In genomic region chr1:229227298-229227919, GRCh38 we compare ENCODE assay signal across 9 cellular contexts. TPM values are rescaled to one million over a fixed set of nuclear protein-coding genes. Genes with fewer than 3 reads are reported as not detected.
DNase-seq lines count a peak whose midpoint lies in the region; ATAC-seq, FAIRE-seq and TF ChIP-seq lines count a peak whose summit lies in the region.
"Had no signal": no experiment of that assay in that cellular context is flagged by ENCODE, and none has a peak within 500 bp of the region (broad histone marks: within the 10 kb centered on the region; RNA-seq: fewer than 3 reads in every experiment).

No MANE protein-coding gene starts in this region.

- peaks cover 4% of the 10 kb centered on the region for H3K27me3 ChIP-seq in SJCRH30
- no peaks in the 10 kb centered on the region for H3K27me3 ChIP-seq in ovary
- H3K27me3 ChIP-seq in transverse colon, result no peaks in the 10 kb centered on the region

- in situ Hi-C loops in transverse colon (cut with MboI; ENCODE audit: low pct_ligation_motif_present in 1 of 4, low pct_unique_long_range_greater_than_20kb in 1 of 4, low sequenced_read_pairs in 3 of 4), result loop anchor here in 1 of 4 donors (10.0 kb wide), 1 partner anchor 493 kb away; the partner anchor contains the start of gene RHOU

- H3K4me3 ChIP-seq in SJCRH30 (no peak overlapping the region), ovary (no peak overlapping the region), transverse colon (no peak overlapping the region)

- TF ChIP-seq POLR2A in ovary (IDR thresholded peaks at IDR 0.05) (no peak), transverse colon (IDR thresholded peaks at IDR 0.05) (no peak)

- TF ChIP-seq CTCF in ovary (IDR thresholded peaks at IDR 0.05) (peak; percentile 79 to 87 (median 84)), transverse colon (IDR thresholded peaks at IDR 0.05) (peak; percentile 87 to 90 (median 89))

- H3K9me3 ChIP-seq in SJCRH30 (replicated peaks), result no peaks in the 10 kb centered on the region
- H3K9me3 ChIP-seq in ovary, result no peaks in the 10 kb centered on the region
- H3K9me3 ChIP-seq in transverse colon, result no peaks in the 10 kb centered on the region

- peak; percentile 21 for FAIRE-seq in frontal cortex (lab: Jason Lieb, UNC)

- H3K4me1 ChIP-seq in SJCRH30 (peaks cover 22% of the 10 kb centered on the region), ovary (ENCODE audit: insufficient read depth) (peaks cover 10% of the 10 kb centered on the region), transverse colon (peaks cover 7 to 36% (median 27%) of the 10 kb centered on the region in 4 donors)

- TF ChIP-seq EP300 in ovary (IDR thresholded peaks at IDR 0.05) (no peak), transverse colon (IDR thresholded peaks at IDR 0.05; ENCODE audit: low read depth) (no peak)

- no peaks in the 10 kb centered on the region for H3K36me3 ChIP-seq in SJCRH30
- H3K36me3 ChIP-seq in ovary, result no peaks in the 10 kb centered on the region
- H3K36me3 ChIP-seq in transverse colon, result no peaks in the 10 kb centered on the region

- 11 to 12% (median 11%) methylated on average over 15 of the region's 15 CpGs for WGBS in ovary, 3 donors
- 0 to 9% methylated on average over 2 to 15 of the region's 15 CpGs for WGBS in transverse colon (ENCODE audit: low coverage in 1 of 2), 2 donors

- DNase-seq in GDM1 (lab: John Stamatoyannopoulos, UW) (peak; percentile 67), NCI-H1048 (lab: John Stamatoyannopoulos, UW) (peak; percentile 79), SJCRH30 (peak; percentile 68 to 88), activated gamma-delta T cell (lab: John Stamatoyannopoulos, UW) (peak; percentile 45), frontal cortex (ENCODE audit: low spot score in 2 of 2) (peak; percentile 47 to 71), ovary (peak; percentile 82 to 92 (median 88)), transverse colon (peak; percentile 89)

- H3K27ac ChIP-seq in SJCRH30 (no peak overlapping the region), ovary (no peak overlapping the region), transverse colon (no peak overlapping the region)
- H3K27ac ChIP-seq: epithelial cell of prostate had no signal

- intact Hi-C loops in ovary (cut with DNase I), result loop anchor here (1.0 to 10.0 kb wide), 4 partner anchors 263 to 492 kb away; partner anchors contain the start of gene RHOU (in 4 of the 4)
- intact Hi-C loops in transverse colon (cut with DNase I; ENCODE audit: low total_unique reads), result no loop called here

- no peak for ATAC-seq in HG03135 (IDR thresholded peaks at IDR 0.05; ENCODE audit: unreplicated experiment)

RNA-seq across cellular contexts. Expression of gene RAB4A, which starts 43.5 kb away (rescaled TPM):
- total RNA-seq in SJCRH30 (2014; rRNA removed; shearing (Covaris generic)), result 28.5 and 31.3 TPM in 2 replicates
- total RNA-seq in frontal cortex (38.7 TPM), ovary (10 to 100 TPM; 19.5 to 69.2 (median 62.3) TPM), transverse colon (10 to 100 TPM in 3 of 4 donors, 1 to 10 TPM in 1; 7.4 to 56.9 (median 28.0) TPM)
- polyA plus RNA-seq in ovary, result 10 to 100 TPM; 29.6 to 34.8 TPM
